26 cellular contexts compared by ENCODE assay signal in the genomic region with DNA sequence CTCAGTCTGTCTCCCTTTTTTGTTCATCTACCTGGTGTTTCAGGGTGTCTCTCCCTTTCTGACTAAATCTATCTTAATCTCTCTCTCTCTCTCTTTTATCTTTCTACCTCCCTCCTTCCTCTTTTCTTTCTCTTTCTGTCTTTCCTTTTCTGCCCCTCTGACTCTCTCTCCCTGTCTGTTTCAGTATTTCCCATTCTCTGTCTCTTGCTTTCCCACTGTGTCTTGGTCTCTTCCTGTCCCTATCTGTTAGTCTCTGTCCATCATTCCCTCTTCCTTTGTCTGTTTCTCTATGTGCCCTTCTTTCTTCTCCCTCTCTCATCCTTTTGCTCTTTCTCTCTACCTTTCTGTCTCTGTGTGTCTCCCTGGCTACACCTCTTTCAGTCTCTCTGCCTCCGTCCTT. TPM values are rescaled to one million over a fixed set of nuclear protein-coding genes. Genes with fewer than 3 reads are reported as not detected.
DNase-seq lines count a peak whose midpoint lies in the region; ATAC-seq, FAIRE-seq and TF ChIP-seq lines count a peak whose summit lies in the region.
"Had no signal": no experiment of that assay in that cellular context is flagged by ENCODE, and none has a peak within 500 bp of the region (broad histone marks: within the 10 kb centered on the region; RNA-seq: fewer than 3 reads in every experiment).

No MANE protein-coding gene starts in this region.

- no peak for TF ChIP-seq EP300 in GM12878 (IDR thresholded peaks at IDR 0.05; ENCODE audit: borderline replicate concordance in 1 of 2, control insufficient read depth in 1 of 2, low read depth in 2 of 2, low read length in 2 of 2)

- TF ChIP-seq CTCF in GM12878 (IDR thresholded peaks at IDR 0.05 in 2 of 3, conservative IDR thresholded peaks at IDR 0.05 in 1 of 3; ENCODE audit: control insufficient read depth in 2 of 3, extremely low read depth in 1 of 3, insufficient read depth in 1 of 3, low read depth in 3 of 3, low read length in 3 of 3) (no peak), prostate gland (IDR thresholded peaks at IDR 0.05) (no peak)

- intact Hi-C loops in GM12878 (cut with micrococcal nuclease; ENCODE audit: unreplicated experiment): loop anchor here (10.0 kb wide), 1 partner anchor 113 kb away; no protein-coding TSS in a partner anchor
- intact Hi-C loops in prostate gland (cut with DNase I): no loop called here

- peak overlapping the region in 7 of 10 donors; percentile 4 to 64 (median 41) for H3K27ac Mint-ChIP-seq in naive thymus-derived CD8-positive, alpha-beta T cell
- H3K27ac Mint-ChIP-seq: activated CD8-positive, alpha-beta T cell treated with anti-CD3 and anti-CD28 coated beads, Interleukin-2, amount 10 ng/mL, durations not matched to agents 7 days and 5 days; dendritic cell treated with granulocyte-macrophage colony-stimulating factor and Interleukin-4, amounts not matched to agents 40 ng/mL and 50 ng/mL, for 4 days had no signal

- H3K4me3 Mint-ChIP-seq in naive thymus-derived CD8-positive, alpha-beta T cell: no peak overlapping the region
- H3K4me3 Mint-ChIP-seq: activated CD8-positive, alpha-beta T cell treated with anti-CD3 and anti-CD28 coated beads, Interleukin-2, amount 10 ng/mL, durations not matched to agents 7 days and 5 days; activated T-cell treated with anti-CD3 and anti-CD28 coated beads, Interleukin-2, amount 50 U/mL, for 24 hours; dendritic cell treated with granulocyte-macrophage colony-stimulating factor and Interleukin-4, amounts not matched to agents 40 ng/mL and 50 ng/mL, for 4 days had no signal

- peaks cover 0 to 11% (median 4%) of the 10 kb centered on the region in 9 donors for H3K9me3 Mint-ChIP-seq in naive thymus-derived CD8-positive, alpha-beta T cell
- H3K9me3 Mint-ChIP-seq: dendritic cell treated with granulocyte-macrophage colony-stimulating factor and Interleukin-4, amounts not matched to agents 40 ng/mL and 50 ng/mL, for 4 days had no signal

- POLR2A ChIA-PET in GM12878 (lab: Charles Lee): interaction anchor here (0.6 kb wide), 1 partner anchor 123 kb away, joined by 4 read pairs; no protein-coding TSS in a partner anchor
- POLR2A ChIA-PET in naive thymus-derived CD8-positive, alpha-beta T cell (lab: Charles Lee): no interaction called here

- peaks cover 0 to 10% (median 0%) of the 10 kb centered on the region in 3 donors for H3K36me3 Mint-ChIP-seq in naive thymus-derived CD8-positive, alpha-beta T cell

- peaks cover 0 to 38% (median 0%) of the 10 kb centered on the region in 11 experiments; a peak in 8 of 22 replicates for H4K20me1 ChIP-seq in BLaER1 treated with 17β-estradiol and CSF1 and Interleukin-3, amounts not matched to agents 10 nM and 100 nM
- H4K20me1 ChIP-seq in GM12878 (ENCODE audit: control insufficient read depth, insufficient read depth): no peaks in the 10 kb centered on the region

- H3K79me2 ChIP-seq in GM12878 (ENCODE audit: control insufficient read depth, insufficient read depth, low read length): peaks cover 2% of the 10 kb centered on the region

- peak; percentile 11 for ATAC-seq in GM18511 (IDR thresholded peaks at IDR 0.05; ENCODE audit: unreplicated experiment)
- ATAC-seq in GM12878: no peak
- ATAC-seq in naive thymus-derived CD8-positive, alpha-beta T cell: no peak
- ATAC-seq: activated CD8-positive, alpha-beta T cell treated with anti-CD3 and anti-CD28 coated beads, Interleukin-2, amount 10 ng/mL, durations not matched to agents 7 days and 5 days; left ventricle myocardium superior; psoas muscle had no signal

- RAD21 ChIA-PET in GM12878 (lab: Charles Lee; ENCODE audit: unreplicated experiment): no interaction called here

- WGBS in GM12878 (ENCODE audit: insufficient coverage, insufficient replicate concordance, low lambda C conversion rate, missing lambda C conversion rate): 100% methylated on average over 1 of the region's 1 CpG
- WGBS in prostate gland: 91% methylated on average over 1 of the region's 1 CpG

- H2AFZ ChIP-seq in GM12878 (ENCODE audit: control insufficient read depth, low read depth, low read length): no peak overlapping the region
- H2AFZ ChIP-seq: GM23248 had no signal

- H3K4me2 ChIP-seq in BLaER1 treated with 17β-estradiol and CSF1 and Interleukin-3, amounts not matched to agents 10 nM and 100 nM: peak overlapping the region in 9 of 11 experiments; percentile 13 to 45 (median 36); a peak in 12 of 22 replicates
- no peak overlapping the region for H3K4me2 ChIP-seq in GM12878 (ENCODE audit: control insufficient read depth, insufficient read depth)
- H3K4me2 ChIP-seq: KMS-11 had no signal

- DNase-seq in GM12878 (ENCODE audit: low read depth, low spot score) (no peak), DMS114 treated with DMSO at 0.1 percent for 48 hours (lab: John Stamatoyannopoulos, UW; ENCODE audit: unreplicated experiment) (no peak), prostate gland (ENCODE audit: low spot score) (no peak), COR-L47 (lab: John Stamatoyannopoulos, UW) (no peak)
- DNase-seq in naive thymus-derived CD8-positive, alpha-beta T cell: no peak
- DNase-seq: activated CD4-positive, CD25-positive, alpha-beta regulatory T cell treated with anti-CD3 and anti-CD28 coated beads, Interleukin-2, amount 50 U/mL, for 72 hours; activated CD8-positive, alpha-beta T cell treated with anti-CD3 and anti-CD28 coated beads, Interleukin-2, amount 10 ng/mL, durations not matched to agents 7 days and 5 days; activated naive CD4-positive, alpha-beta T cell treated with Interleukin-2 at 50 U/mL for 16 hours; activated T-cell treated with anti-CD3 and anti-CD28 coated beads, Interleukin-2, amount 50 U/mL, for 24 hours; anterior cingulate cortex; GM23248; left ventricle myocardium superior; midbrain; NCI-H1694; NCI-H2171; NCI-H524; NK-92 treated with Interleukin-12 subunit alpha and Interleukin-12 subunit beta, amount 100 ng/mL, for 24 hours; psoas muscle; SIG-M5; substantia nigra; SW 1271 had no signal

- no peak overlapping the region for H3K4me3 ChIP-seq in BLaER1 treated with 17β-estradiol and CSF1 and Interleukin-3, amounts not matched to agents 10 nM and 100 nM
- H3K4me3 ChIP-seq in GM12878: no peak overlapping the region
- H3K4me3 ChIP-seq in prostate gland: no peak overlapping the region
- H3K4me3 ChIP-seq: GM23248, psoas muscle had no signal

- in situ Hi-C loops in GM12878 (cut with MboI): no loop called here

- no peak for TF ChIP-seq RAD21 in GM12878 (IDR thresholded peaks at IDR 0.05; ENCODE audit: insufficient read depth, low read depth, low read length)

- no peak for FAIRE-seq in GM12878 (lab: Jason Lieb, UNC)

- CTCF ChIA-PET in GM12878 (lab: Yijun Ruan, JAX): interaction anchor here (1.7 kb wide), 1 partner anchor 17 kb away, joined by 4 read pairs; no protein-coding TSS in a partner anchor

- peaks cover 17 to 51% (median 38%) of the 10 kb centered on the region in 10 experiments for H3K4me1 ChIP-seq in BLaER1 treated with 17β-estradiol and CSF1 and Interleukin-3, amounts not matched to agents 10 nM and 100 nM
- no peaks in the 10 kb centered on the region for H3K4me1 ChIP-seq in GM12878 (ENCODE audit: control insufficient read depth, insufficient read depth, low read length)
- H3K4me1 ChIP-seq in prostate gland (replicated peaks): no peaks in the 10 kb centered on the region

- H3K4me1 Mint-ChIP-seq in naive thymus-derived CD8-positive, alpha-beta T cell: peaks cover 13 to 55% (median 42%) of the 10 kb centered on the region in 4 donors

- BruUV-seq in GM12878 (replicated peaks; lab: Mats Ljungman, UMichigan): no TSS peak

- H3K27me3 Mint-ChIP-seq in naive thymus-derived CD8-positive, alpha-beta T cell: no peaks in the 10 kb centered on the region
- H3K27me3 Mint-ChIP-seq: activated T-cell treated with anti-CD3 and anti-CD28 coated beads, Interleukin-2, amount 50 U/mL, for 24 hours; dendritic cell treated with granulocyte-macrophage colony-stimulating factor and Interleukin-4, amounts not matched to agents 40 ng/mL and 50 ng/mL, for 4 days had no signal

- H3K9me3 ChIP-seq in BLaER1 treated with 17β-estradiol and CSF1 and Interleukin-3, amounts not matched to agents 10 nM and 100 nM (replicated peaks in 1 of 11): peaks cover 16 to 23% (median 18%) of the 10 kb centered on the region in 11 experiments
- H3K9me3 ChIP-seq in GM12878 (replicated peaks; ENCODE audit: control insufficient read depth, insufficient read depth, low read length): peaks cover 4% of the 10 kb centered on the region; the same call in 2 of the 3 replicates
- no peaks in the 10 kb centered on the region for H3K9me3 ChIP-seq in prostate gland

- SMC1A ChIA-PET in GM12878 (lab: Charles Lee; ENCODE audit: uncharacterized antibody, unreplicated experiment): no interaction called here

- H3K27ac ChIP-seq in BLaER1 treated with 17β-estradiol and CSF1 and Interleukin-3, amounts not matched to agents 10 nM and 100 nM: peak overlapping the region in 2 of 11 experiments; percentile 11 to 18; a peak in 1 of 22 replicates
- H3K27ac ChIP-seq in GM12878 (ENCODE audit: control insufficient read depth, insufficient read depth): no peak overlapping the region
- no peak overlapping the region for H3K27ac ChIP-seq in prostate gland
- H3K27ac ChIP-seq: C4-2B, GM23248, KMS-11, psoas muscle had no signal

- TF ChIP-seq POLR2A in GM12878 (IDR thresholded peaks at IDR 0.05; ENCODE audit: low read depth, low read length): no peak
- TF ChIP-seq POLR2A in prostate gland (IDR thresholded peaks at IDR 0.05): no peak

- peaks cover 6 to 19% (median 14%) of the 10 kb centered on the region in 11 experiments; a peak in 21 of 22 replicates for H3K36me3 ChIP-seq in BLaER1 treated with 17β-estradiol and CSF1 and Interleukin-3, amounts not matched to agents 10 nM and 100 nM
- no peaks in the 10 kb centered on the region for H3K36me3 ChIP-seq in GM12878 (ENCODE audit: control insufficient read depth in 2 of 2, insufficient read depth in 2 of 2, low read length in 1 of 2)
- H3K36me3 ChIP-seq in prostate gland: no peaks in the 10 kb centered on the region

- H3K9ac ChIP-seq in BLaER1 treated with 17β-estradiol and CSF1 and Interleukin-3, amounts not matched to agents 10 nM and 100 nM: no peak overlapping the region
- no peak overlapping the region for H3K9ac ChIP-seq in GM12878 (ENCODE audit: control insufficient read depth, insufficient read depth, low read length)
- H3K9ac ChIP-seq: GM23248, KMS-11 had no signal

- H3K27me3 ChIP-seq in BLaER1 treated with 17β-estradiol and CSF1 and Interleukin-3, amounts not matched to agents 10 nM and 100 nM: no peaks in the 10 kb centered on the region
- H3K27me3 ChIP-seq in GM12878 (replicated peaks in 1 of 2; ENCODE audit: control insufficient read depth in 2 of 2, insufficient read depth in 2 of 2, low read length in 1 of 2) (no peaks in the 10 kb centered on the region), prostate gland (replicated peaks; ENCODE audit: insufficient read depth) (no peaks in the 10 kb centered on the region)

RNA-seq across cellular contexts. Expression of a gene that starts 56.7 kb away (rescaled TPM):
- total RNA-seq in GM12878 (2013; cell fraction: nucleolus; rRNA removed): 121 and 130 TPM in 2 replicates
- total RNA-seq in GM12878 (2014; rRNA removed) (17.8 and 20.9 TPM in 2 replicates), GM12878 (2014; rRNA removed; fragmentation: Illumina TruSeq; extraction: Trizol) (32.3 and 33.5 TPM in 2 replicates), GM12878 (2021) (55.2 and 55.5 TPM in 2 replicates), prostate gland (10 to 100 TPM in 1 of 2 donors, 1 to 10 TPM in 1; 9.3 to 51.5 TPM)
- 26.7 TPM for polyA plus RNA-seq in GM12878 (2011; ENCODE audit: low read depth)
- polyA plus RNA-seq in GM12878 (2011; rRNA removed) (46.3 and 77.4 TPM in 2 replicates), GM12878 (2014; fragmentation: Illumina TruSeq; extraction: Trizol) (89.6 and 94.9 TPM in 2 replicates), GM12878 (2014; fragmentation: Nextera tagmentation; extraction: Ambion mirVana) (10 to 100 TPM; 16.8 to 16.9 TPM), GM12878 (2014; rRNA removed) (44.7 and 45.9 TPM in 2 replicates), GM12878 (2016; fragmentation: Nextera tagmentation; extraction: Ambion mirVana) (10 to 100 TPM; 50.6 to 52.5 TPM)
- polyA plus RNA-seq in GM12878 (2011; cell fraction: cytosol; rRNA removed): 71.4 and 79.2 TPM in 2 replicates
- 39.0 and 43.8 TPM in 2 replicates for polyA plus RNA-seq in GM12878 (2011; cell fraction: nucleus; rRNA removed)
- polyA plus RNA-seq in GM12878 (2012): 31.1 and 33.8 TPM in 2 replicates
- polyA minus RNA-seq in GM12878 (2011; rRNA and poly(A)+ RNA removed): 58.2 and 65.4 TPM in 2 replicates
- polyA minus RNA-seq in GM12878 (2011; cell fraction: cytosol; rRNA and poly(A)+ RNA removed): 21.9 and 24.7 TPM in 2 replicates
- polyA minus RNA-seq in GM12878 (2011; cell fraction: nucleus; rRNA and poly(A)+ RNA removed): 34.8 and 90.6 TPM in 2 replicates
- 10 to 100 TPM; 49.3 to 50.7 TPM for total RNA-seq in naive thymus-derived CD8-positive, alpha-beta T cell
- polyA plus RNA-seq in naive thymus-derived CD8-positive, alpha-beta T cell: 10 to 100 TPM; 12.5 to 26.2 (median 23.7) TPM

RNA-seq across cellular contexts. Expression of a gene that starts 56.9 kb away (rescaled TPM):
- total RNA-seq in GM12878 (2013; cell fraction: nucleolus; rRNA removed): 47.5 and 50.1 TPM in 2 replicates
- total RNA-seq in GM12878 (2014; rRNA removed) (8.1 and 10.2 TPM in 2 replicates), GM12878 (2014; rRNA removed; fragmentation: Illumina TruSeq; extraction: Trizol) (11.4 and 11.8 TPM in 2 replicates), GM12878 (2021) (10.5 and 11.0 TPM in 2 replicates), prostate gland (10 to 100 TPM in 1 of 2 donors, 1 to 10 TPM in 1; 5.1 to 11.1 TPM)
- polyA plus RNA-seq in GM12878 (2011; ENCODE audit: low read depth): 4.2 TPM
- polyA plus RNA-seq in GM12878 (2011; rRNA removed) (9.6 and 15.0 TPM in 2 replicates), GM12878 (2014; fragmentation: Illumina TruSeq; extraction: Trizol) (8.2 and 9.7 TPM in 2 replicates), GM12878 (2014; fragmentation: Nextera tagmentation; extraction: Ambion mirVana) (1 to 10 TPM; 5.6 to 5.8 TPM), GM12878 (2014; rRNA removed) (4.8 and 6.6 TPM in 2 replicates), GM12878 (2016; fragmentation: Nextera tagmentation; extraction: Ambion mirVana) (10 to 100 TPM; 10.3 to 11.0 TPM)
- polyA plus RNA-seq in GM12878 (2011; cell fraction: cytosol; rRNA removed): 4.8 and 5.6 TPM in 2 replicates
- 4.1 and 5.1 TPM in 2 replicates for polyA plus RNA-seq in GM12878 (2011; cell fraction: nucleus; rRNA removed)
- polyA plus RNA-seq in GM12878 (2012): 3.1 and 4.1 TPM in 2 replicates
- 16.1 and 18.8 TPM in 2 replicates for polyA minus RNA-seq in GM12878 (2011; rRNA and poly(A)+ RNA removed)
- 4.0 and 5.2 TPM in 2 replicates for polyA minus RNA-seq in GM12878 (2011; cell fraction: cytosol; rRNA and poly(A)+ RNA removed)
- 8.1 and 10.9 TPM in 2 replicates for polyA minus RNA-seq in GM12878 (2011; cell fraction: nucleus; rRNA and poly(A)+ RNA removed)
- 1 to 10 TPM; 6.8 to 9.1 TPM for total RNA-seq in naive thymus-derived CD8-positive, alpha-beta T cell
- polyA plus RNA-seq in naive thymus-derived CD8-positive, alpha-beta T cell: 1 to 10 TPM; 3.7 to 6.7 (median 5.9) TPM
